In genomic region chr1:99789715-99790114, GRCh38 we compare ENCODE assay signal across 3 cellular contexts.
A peak's percentile ranks its signal among the peaks of the same experiment; 100 is the strongest.
TF ChIP-seq lines count a peak whose summit lies in the region.

No MANE protein-coding gene starts in this region.

TF ChIP-seq in GM12891, 5 proteins besides CTCF, POLR2A, EP300 and RAD21:
- TF ChIP-seq POLR2AphosphoS5 (IDR thresholded peaks at IDR 0.05; ENCODE audit: low read depth, low read length) (no peak), PAX5 (IDR thresholded peaks at IDR 0.05; ENCODE audit: insufficient read depth, low read length, severe bottlenecking) (no peak), SPI1 (IDR thresholded peaks at IDR 0.05; ENCODE audit: low read depth, low read length) (no peak), POU2F2 (IDR thresholded peaks at IDR 0.05; ENCODE audit: low read depth, low read length) (no peak), TAF1 (IDR thresholded peaks at IDR 0.05; ENCODE audit: low read depth, low read length) (no peak)

TF ChIP-seq in K562, 482 proteins besides CTCF, POLR2A, EP300 and RAD21:
- TF ChIP-seq SAP30 (IDR thresholded peaks at IDR 0.05; ENCODE audit: borderline replicate concordance, insufficient read depth, low read depth, low read length, poor library complexity, severe bottlenecking) (no peak), MEIS2 (IDR thresholded peaks at IDR 0.05; ENCODE audit: partially characterized antibody) (peak; percentile 11), PBX2 (CRISPR knock-in tag; IDR thresholded peaks at IDR 0.05; ENCODE audit: low read depth) (no peak), PBX2 (tag; conservative IDR thresholded peaks at IDR 0.05; ENCODE audit: low read depth) (0 out of 2 replicates have a peak, but pooled peaks have one; percentile 16)
TF ChIP-seq in K562: peak in this region for 2.

TF ChIP-seq in HepG2, 621 proteins besides CTCF, POLR2A, EP300 and RAD21:
- TF ChIP-seq SETDB1 (CRISPR knock-in tag; IDR thresholded peaks at IDR 0.05; ENCODE audit: borderline replicate concordance) (no peak), ZNF292 (CRISPR knock-in tag; IDR thresholded peaks at IDR 0.05; ENCODE audit: borderline replicate concordance, low read depth) (no peak), ARID5B (CRISPR knock-in tag; IDR thresholded peaks at IDR 0.05) (peak; percentile 28; the same call in 1 of the 2 replicates), HNF4A (CRISPR knock-in tag; IDR thresholded peaks at IDR 0.05) (peak; percentile 29; the same call in 1 of the 2 replicates), RARA (CRISPR knock-in tag; IDR thresholded peaks at IDR 0.05) (peak; percentile 52), KLF13 (CRISPR knock-in tag; IDR thresholded peaks at IDR 0.05) (no peak), SKI (IDR thresholded peaks at IDR 0.05; ENCODE audit: partially characterized antibody) (peak; percentile 40), BCL6 (CRISPR knock-in tag; IDR thresholded peaks at IDR 0.05) (peak; percentile 41; the same call in 1 of the 2 replicates), ZSCAN20 (CRISPR knock-in tag; IDR thresholded peaks at IDR 0.05; ENCODE audit: borderline replicate concordance) (no peak), MTF1 (CRISPR knock-in tag; IDR thresholded peaks at IDR 0.05) (no peak), AHR (CRISPR knock-in tag; IDR thresholded peaks at IDR 0.05) (no peak), ZNF275 (CRISPR knock-in tag; IDR thresholded peaks at IDR 0.05; ENCODE audit: borderline replicate concordance) (no peak), ZFP41 (CRISPR knock-in tag; IDR thresholded peaks at IDR 0.05; ENCODE audit: borderline replicate concordance) (no peak), ZBTB34 (CRISPR knock-in tag; IDR thresholded peaks at IDR 0.05) (no peak), HMGXB4 (CRISPR knock-in tag; IDR thresholded peaks at IDR 0.05; ENCODE audit: borderline replicate concordance in 1 of 2, low read depth in 1 of 2) (no peak), ONECUT2 (CRISPR knock-in tag; IDR thresholded peaks at IDR 0.05) (no peak), STAG1 (CRISPR knock-in tag; IDR thresholded peaks at IDR 0.05) (no peak), TCF12 (IDR thresholded peaks at IDR 0.05) (no peak), TCF12 (CRISPR knock-in tag; IDR thresholded peaks at IDR 0.05) (no peak), CEBPB (IDR thresholded peaks at IDR 0.05; ENCODE audit: borderline replicate concordance, low read depth, low read length) (peak; percentile 59)
